Comparison of ENCODE assay signal across 8 cellular contexts in the genomic region with DNA sequence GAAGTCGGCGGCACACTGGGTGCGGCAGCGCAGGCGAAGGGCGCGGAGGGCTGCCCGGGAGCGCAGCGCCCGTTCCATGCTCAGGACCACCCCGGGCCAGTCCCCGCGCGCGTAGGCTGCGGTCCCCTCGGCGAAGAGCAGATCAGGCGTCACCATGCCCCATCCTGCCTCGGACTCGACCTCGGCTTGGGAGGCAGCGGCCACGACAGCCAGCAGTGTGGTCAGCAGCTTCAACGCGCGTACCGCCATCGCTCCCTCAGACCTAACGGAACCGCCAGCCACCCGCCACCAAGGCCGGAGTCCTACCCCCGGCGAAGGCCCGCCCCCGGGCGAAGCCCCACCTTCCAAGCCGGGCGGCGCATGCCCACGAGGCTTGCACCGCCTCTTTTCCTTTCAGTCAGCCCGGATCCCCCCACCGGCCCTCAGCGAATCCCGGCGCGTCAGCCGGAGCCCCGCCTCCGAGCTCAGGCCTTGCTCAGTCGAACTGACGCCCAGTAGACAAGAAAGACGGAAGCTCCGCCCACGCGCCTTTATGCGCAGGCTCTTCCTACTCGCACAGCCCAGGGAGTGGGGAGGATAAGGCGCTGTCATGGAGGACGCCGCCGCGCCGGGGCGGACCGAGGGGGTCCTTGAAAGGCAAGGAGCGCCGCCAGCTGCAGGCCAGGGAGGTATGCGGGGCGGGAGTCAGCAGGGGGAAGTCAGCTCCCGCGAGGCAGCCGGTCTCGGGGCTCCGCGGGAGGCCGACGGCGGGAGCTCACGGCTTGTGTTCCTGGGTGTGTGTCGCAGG. TPM values are rescaled to one million over a fixed set of nuclear protein-coding genes. Genes with fewer than 3 reads are reported as not detected.
A peak's percentile ranks its signal among the peaks of the same experiment; 100 is the strongest.
DNase-seq lines count a peak whose midpoint lies in the region; ATAC-seq and TF ChIP-seq lines count a peak whose summit lies in the region.

Gene C1orf50, plus strand, starts transcription at position 527 of the 787 bp plus-strand sequence. Its CDS starts 63 bp downstream, at position 590.
Gene P3H1, minus strand, starts transcription at position 306 of the 787 bp plus-strand sequence. Its CDS starts 57 bp downstream, at position 249.

- peaks cover 24% of the 10 kb centered on the region for H3K4me1 ChIP-seq in PC-9 (replicated peaks; ENCODE audit: insufficient read depth)
- no peaks in the 10 kb centered on the region for H3K4me1 ChIP-seq in esophagus (ENCODE audit: control insufficient read depth in 2 of 2, insufficient read depth in 2 of 2, low read length in 1 of 2)
- peaks cover 10% of the 10 kb centered on the region for H3K4me1 ChIP-seq in mucosa of stomach (ENCODE audit: control insufficient read depth, insufficient read depth, low read length)

- H3K9me3 ChIP-seq in PC-9 (ENCODE audit: insufficient read depth, low read depth) (no peaks in the 10 kb centered on the region), esophagus (ENCODE audit: control insufficient read depth in 2 of 2, insufficient read depth in 1 of 2, low read depth in 1 of 2, low read length in 1 of 2) (no peaks in the 10 kb centered on the region), mucosa of stomach (ENCODE audit: control insufficient read depth, low read length) (no peaks in the 10 kb centered on the region)

- peak; percentile 91 for ATAC-seq in GM21723 (IDR thresholded peaks at IDR 0.05; ENCODE audit: unreplicated experiment)
- ATAC-seq in activated T-cell treated with anti-CD3 and anti-CD28 coated beads, Interleukin-2, amount 50 U/mL, for 4 hours = peak; percentile 90 to 92

- in situ Hi-C loops in KBM-7 (cut with MboI; ENCODE audit: low pct_unique_long_range_greater_than_20kb, low sequenced_read_pairs) = no loop called here

- no peaks in the 10 kb centered on the region for H3K27me3 Mint-ChIP-seq in activated T-cell treated with anti-CD3 and anti-CD28 coated beads, Interleukin-2, amount 50 U/mL, for 4 hours (ENCODE audit: low read depth)

- no peak within 1 kb of the TSS for H3K4me3 Mint-ChIP-seq in activated T-cell treated with anti-CD3 and anti-CD28 coated beads, Interleukin-2, amount 50 U/mL, for 4 hours

- TF ChIP-seq CTCF in PC-9 (conservative IDR thresholded peaks at IDR 0.05) = no peak

- DNase-seq in DMS79 (lab: John Stamatoyannopoulos, UW) = peak; percentile 100
- DNase-seq in KBM-7 = peak; percentile 99
- DNase-seq in PC-9 = peak; percentile 96 to 100
- DNase-seq in activated T-cell treated with anti-CD3 and anti-CD28 coated beads, Interleukin-2, amount 50 U/mL, for 4 hours = peak; percentile 99
- DNase-seq in stimulated activated CD8-positive, alpha-beta memory T cell treated with anti-CD3 and anti-CD28 coated beads, Interleukin-4, amount 100 ng/mL, for 48 hours = peak; percentile 100

- intact Hi-C loops in PC-9 (cut with micrococcal nuclease; ENCODE audit: unreplicated experiment) = loop anchor here (2.0 to 10.0 kb wide), 5 partner anchors 50 to 1332 kb away; partner anchors contain the start of genes ERMAP, GUCA2A and SVBP

- CTCF ChIA-PET in PC-9 (lab: Charles Lee) = interaction anchor here (2.0 kb wide), 1 partner anchor 307 kb away, joined by 10 read pairs; no protein-coding TSS in a partner anchor

- peaks cover 30% of the 10 kb centered on the region for H3K79me2 ChIP-seq in PC-9 (ENCODE audit: low read depth)

- peak within 1 kb of the TSS; percentile 95 for H3K9ac ChIP-seq in mucosa of stomach (ENCODE audit: low read length)

- no peaks in the 10 kb centered on the region for H3K36me3 ChIP-seq in PC-9 (ENCODE audit: low read depth)
- no peaks in the 10 kb centered on the region for H3K36me3 ChIP-seq in esophagus (ENCODE audit: control insufficient read depth in 2 of 2, insufficient read depth in 2 of 2, low read length in 1 of 2)
- H3K36me3 ChIP-seq in mucosa of stomach (ENCODE audit: control insufficient read depth, insufficient read depth, low read length) = no peaks in the 10 kb centered on the region

- peaks cover 27% of the 10 kb centered on the region for H3K4me1 Mint-ChIP-seq in activated T-cell treated with anti-CD3 and anti-CD28 coated beads, Interleukin-2, amount 50 U/mL, for 4 hours (ENCODE audit: low read depth)

- H3K4me3 ChIP-seq in PC-9 (peak within 1 kb of the TSS; percentile 86), esophagus (ENCODE audit: low read depth in 1 of 2, low read length in 2 of 2) (peak within 1 kb of the TSS; percentile 89 to 99), mucosa of stomach (ENCODE audit: low read length) (peak within 1 kb of the TSS; percentile 83)

- H2AFZ ChIP-seq in PC-9 = peak within 1 kb of the TSS; percentile 97

- BruUV-seq in PC-9 (replicated peaks; lab: Mats Ljungman, UMichigan) = no TSS peak

- peak within 1 kb of the TSS; percentile 98 for H3K4me2 ChIP-seq in PC-9

- no peaks in the 10 kb centered on the region for H3F3A ChIP-seq in PC-9 (ENCODE audit: insufficient read depth, low read depth)

- POLR2A ChIA-PET in PC-9 (lab: Charles Lee; ENCODE audit: unreplicated experiment) = interaction anchor here (0.6 to 1.6 kb wide), 11 partner anchors 49 to 1087 kb away, joined by 3 to 8 read pairs (median 4); partner anchors contain the start of gene YBX1

- H3K36me3 Mint-ChIP-seq in activated T-cell treated with anti-CD3 and anti-CD28 coated beads, Interleukin-2, amount 50 U/mL, for 4 hours (ENCODE audit: insufficient read depth) = peaks cover 8% of the 10 kb centered on the region

- H3K9me2 ChIP-seq in PC-9 (ENCODE audit: insufficient read depth) = no peaks in the 10 kb centered on the region

- 0% methylated on average over 76 to 84 of the region's 84 CpGs for WGBS in esophagus, 2 donors

- H3K27ac ChIP-seq in PC-9 (no peak within 1 kb of the TSS), esophagus (ENCODE audit: low read depth in 2 of 2, low read length in 1 of 2) (peak within 1 kb of the TSS; percentile 93 to 96)

- no peaks in the 10 kb centered on the region for H3K27me3 ChIP-seq in PC-9 (ENCODE audit: insufficient read depth, low read depth)
- H3K27me3 ChIP-seq in esophagus (ENCODE audit: control insufficient read depth in 1 of 2, insufficient read depth in 2 of 2, low read length in 2 of 2) = no peaks in the 10 kb centered on the region
- H3K27me3 ChIP-seq in mucosa of stomach (ENCODE audit: control insufficient read depth, insufficient read depth, low read length) = no peaks in the 10 kb centered on the region

- no peaks in the 10 kb centered on the region for H3K9me3 Mint-ChIP-seq in activated T-cell treated with anti-CD3 and anti-CD28 coated beads, Interleukin-2, amount 50 U/mL, for 4 hours

- H4K20me1 ChIP-seq in PC-9 (ENCODE audit: insufficient read depth) = no peaks in the 10 kb centered on the region

RNA-seq across cellular contexts. Expression of gene C1orf50, which starts in this region (rescaled TPM):
- 5.6 and 8.3 TPM in 2 replicates for total RNA-seq in PC-9 (2021)
- total RNA-seq in activated T-cell treated with anti-CD3 and anti-CD28 coated beads, Interleukin-2, amount 50 U/mL, for 4 hours = 1 to 10 TPM; 4.5 to 7.9 (median 5.0) TPM
- polyA plus RNA-seq in esophagus = 1 to 10 TPM; 2.5 to 3.8 TPM

RNA-seq across cellular contexts. Expression of gene P3H1, which starts in this region (rescaled TPM):
- total RNA-seq in PC-9 (2021) = 22.8 and 45.5 TPM in 2 replicates
- total RNA-seq in activated T-cell treated with anti-CD3 and anti-CD28 coated beads, Interleukin-2, amount 50 U/mL, for 4 hours = 10 to 100 TPM; 40.4 to 44.7 (median 41.6) TPM
- 10 to 100 TPM in 1 of 2 donors, 1 to 10 TPM in 1; 6.4 to 11.4 TPM for polyA plus RNA-seq in esophagus
